ENCODE assay signal across 1 cellular context in the genomic region with DNA sequence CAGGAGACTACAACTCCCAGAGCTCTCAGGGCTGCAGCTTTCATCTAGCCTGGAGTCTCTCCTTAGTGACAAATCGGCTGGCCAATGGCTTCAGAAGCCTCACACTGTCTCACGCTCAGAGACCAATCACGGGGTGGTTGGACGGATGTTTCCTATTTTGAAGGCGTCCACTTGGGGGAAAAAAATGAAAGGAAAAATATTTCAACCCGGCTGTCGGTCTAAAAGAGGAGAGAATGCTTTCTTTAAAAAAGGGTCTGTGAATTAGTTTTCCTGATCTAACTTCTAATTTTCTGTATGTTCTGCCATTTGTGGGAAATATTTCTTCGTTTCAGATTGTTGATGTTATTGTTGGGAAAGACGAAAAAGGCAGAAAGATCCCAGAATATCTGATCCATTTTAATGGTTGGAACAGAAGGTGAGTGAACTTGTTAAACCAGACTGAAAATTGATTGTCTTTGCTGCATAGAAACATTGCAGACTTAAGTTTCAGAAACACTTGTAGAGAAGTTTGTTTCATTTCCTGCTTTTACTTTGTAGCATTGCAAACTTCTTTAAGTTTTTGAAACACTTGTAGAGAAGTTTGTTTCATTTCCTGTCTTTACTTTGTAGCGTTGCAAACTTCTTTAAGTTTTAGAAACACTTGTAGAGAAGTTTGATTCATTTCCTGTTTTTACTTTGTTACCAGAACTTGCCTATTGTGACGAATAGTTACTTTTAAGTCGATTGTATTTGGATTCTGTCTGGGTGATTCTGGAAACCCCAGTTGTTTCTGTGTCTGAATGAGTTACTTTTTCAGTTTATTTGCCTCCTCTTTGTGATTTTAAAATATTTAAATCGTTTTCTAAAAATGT.
TF ChIP-seq lines count a peak whose summit lies in the region.

No MANE protein-coding gene starts in this region.

TF ChIP-seq in HCT116, 20 proteins besides CTCF, POLR2A, EP300 and RAD21 (continued from another document):
- TF ChIP-seq, protein P1, sequence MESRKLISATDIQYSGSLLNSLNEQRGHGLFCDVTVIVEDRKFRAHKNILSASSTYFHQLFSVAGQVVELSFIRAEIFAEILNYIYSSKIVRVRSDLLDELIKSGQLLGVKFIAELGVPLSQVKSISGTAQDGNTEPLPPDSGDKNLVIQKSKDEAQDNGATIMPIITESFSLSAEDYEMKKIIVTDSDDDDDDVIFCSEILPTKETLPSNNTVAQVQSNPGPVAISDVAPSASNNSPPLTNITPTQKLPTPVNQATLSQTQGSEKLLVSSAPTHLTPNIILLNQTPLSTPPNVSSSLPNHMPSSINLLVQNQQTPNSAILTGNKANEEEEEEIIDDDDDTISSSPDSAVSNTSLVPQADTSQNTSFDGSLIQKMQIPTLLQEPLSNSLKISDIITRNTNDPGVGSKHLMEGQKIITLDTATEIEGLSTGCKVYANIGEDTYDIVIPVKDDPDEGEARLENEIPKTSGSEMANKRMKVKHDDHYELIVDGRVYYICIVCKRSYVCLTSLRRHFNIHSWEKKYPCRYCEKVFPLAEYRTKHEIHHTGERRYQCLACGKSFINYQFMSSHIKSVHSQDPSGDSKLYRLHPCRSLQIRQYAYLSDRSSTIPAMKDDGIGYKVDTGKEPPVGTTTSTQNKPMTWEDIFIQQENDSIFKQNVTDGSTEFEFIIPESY (IDR thresholded peaks at IDR 0.05; ENCODE audit: extremely low read depth, insufficient replicate concordance, low read length) = no peak
- no peak for TF ChIP-seq ZFX (IDR thresholded peaks at IDR 0.05)
- no peak for TF ChIP-seq SIN3A (IDR thresholded peaks at IDR 0.05; ENCODE audit: low read depth)
- TF ChIP-seq EZH2 (IDR thresholded peaks at IDR 0.05) = no peak
- TF ChIP-seq, protein P2, sequence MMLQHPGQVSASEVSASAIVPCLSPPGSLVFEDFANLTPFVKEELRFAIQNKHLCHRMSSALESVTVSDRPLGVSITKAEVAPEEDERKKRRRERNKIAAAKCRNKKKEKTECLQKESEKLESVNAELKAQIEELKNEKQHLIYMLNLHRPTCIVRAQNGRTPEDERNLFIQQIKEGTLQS (IDR thresholded peaks at IDR 0.05) = no peak
- no peak for TF ChIP-seq ELF1 (IDR thresholded peaks at IDR 0.05; ENCODE audit: borderline replicate concordance, low read depth)
TF ChIP-seq in HCT116: peak in this region for 3.
